ENCODE assay signal across 2 cellular contexts in the genomic region with DNA sequence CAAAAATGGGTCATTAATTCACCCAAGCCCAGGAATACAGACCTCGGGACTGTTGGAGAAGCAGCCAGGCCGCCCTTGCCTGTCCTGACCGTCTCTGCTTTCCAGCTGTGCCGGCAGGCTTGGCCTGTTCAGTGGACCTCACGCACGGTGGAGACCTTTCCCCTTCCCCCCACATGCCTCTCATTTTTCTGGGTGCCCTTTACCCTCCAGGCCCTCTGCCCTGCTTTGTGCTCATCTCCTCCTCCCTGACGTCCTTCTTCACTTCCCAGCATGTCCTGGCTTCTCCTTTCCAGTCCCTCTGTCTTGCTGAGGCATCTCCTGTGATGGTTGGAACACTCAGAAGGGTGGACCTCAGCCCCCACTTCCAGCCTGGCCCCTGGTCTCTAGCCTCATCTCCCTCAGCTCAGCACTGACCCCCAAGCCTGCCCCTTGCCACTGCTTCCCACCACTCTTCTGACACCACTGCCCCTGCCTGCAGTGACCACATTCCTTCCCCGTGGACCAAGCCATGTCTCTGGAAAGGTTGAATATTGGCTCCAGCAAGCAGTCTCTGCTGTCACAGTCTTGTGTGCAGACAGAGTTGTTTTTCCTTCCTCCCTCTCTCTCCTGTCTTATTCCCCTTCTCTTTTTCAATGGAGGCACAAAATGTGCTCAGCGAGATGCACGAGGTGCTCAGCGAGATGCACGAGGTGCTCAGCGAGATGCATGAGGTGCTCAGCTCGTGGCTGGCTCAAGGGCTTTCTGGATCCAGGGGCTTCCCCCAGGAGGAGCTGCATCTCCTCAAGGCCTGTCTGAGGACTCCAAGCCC.
TF ChIP-seq lines count a peak whose summit lies in the region.

No MANE protein-coding gene starts in this region.

TF ChIP-seq in HEK293, 187 proteins besides CTCF, POLR2A, EP300 and RAD21:
- TF ChIP-seq ZBTB6 (tag by site-specific recombination; IDR thresholded peaks at IDR 0.05) (peak; percentile 95), ZNF416 (tag by site-specific recombination; IDR thresholded peaks at IDR 0.05) (no peak), ZNF324 (tag by site-specific recombination; IDR thresholded peaks at IDR 0.05) (no peak), ZIC2 (tag by site-specific recombination; IDR thresholded peaks at IDR 0.05) (0 out of 2 replicates have a peak, but pooled peaks have one; percentile 14), GLIS1 (tag by site-specific recombination; IDR thresholded peaks at IDR 0.05) (no peak), ZNF664 (tag by site-specific recombination; IDR thresholded peaks at IDR 0.05) (no peak)

TF ChIP-seq in H1, 55 proteins besides CTCF, POLR2A, EP300 and RAD21:
- TF ChIP-seq SIN3A (conservative IDR thresholded peaks at IDR 0.05 in 1 of 2, IDR thresholded peaks at IDR 0.05 in 1 of 2; ENCODE audit: low read depth in 1 of 2, low read length in 2 of 2) (no peak), SP4 (IDR thresholded peaks at IDR 0.05; ENCODE audit: low read length) (no peak), KDM5A (IDR thresholded peaks at IDR 0.05; ENCODE audit: low read length) (no peak), JUND (IDR thresholded peaks at IDR 0.05; ENCODE audit: low read length) (no peak), SIX5 (IDR thresholded peaks at IDR 0.05; ENCODE audit: low read depth, low read length) (no peak), TAF1 (IDR thresholded peaks at IDR 0.05; ENCODE audit: low read depth, low read length) (no peak)
- TF ChIP-seq, protein P1, sequence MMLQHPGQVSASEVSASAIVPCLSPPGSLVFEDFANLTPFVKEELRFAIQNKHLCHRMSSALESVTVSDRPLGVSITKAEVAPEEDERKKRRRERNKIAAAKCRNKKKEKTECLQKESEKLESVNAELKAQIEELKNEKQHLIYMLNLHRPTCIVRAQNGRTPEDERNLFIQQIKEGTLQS (IDR thresholded peaks at IDR 0.05; ENCODE audit: insufficient read depth, low read depth, low read length): no peak
